In the genomic region with DNA sequence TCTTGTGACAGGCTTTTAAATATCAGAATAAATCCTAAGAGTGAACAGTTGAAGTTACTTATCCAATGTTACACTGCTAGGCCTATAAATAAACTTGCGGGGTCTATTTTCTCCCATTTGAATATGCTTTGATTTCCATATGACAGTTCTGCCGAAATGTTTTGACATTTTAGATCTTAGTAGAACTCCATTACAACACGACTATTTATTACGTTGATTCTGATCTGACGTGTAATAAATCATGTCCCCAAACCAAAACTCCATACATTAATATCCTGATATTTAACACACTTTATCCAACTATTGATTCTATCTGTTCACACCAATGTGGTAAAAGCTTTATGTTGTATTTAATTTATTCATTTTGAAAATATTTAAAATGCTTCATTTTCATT, we compare ENCODE assay signal across 1 cellular context.
TF ChIP-seq lines count a peak whose summit lies in the region.

No MANE protein-coding gene starts in this region.

TF ChIP-seq in K562, 482 proteins besides CTCF, POLR2A, EP300 and RAD21 (continued from another document):
- TF ChIP-seq ZNF263 (CRISPR knock-in tag; IDR thresholded peaks at IDR 0.05; ENCODE audit: borderline replicate concordance) (no peak), ZNF133 (CRISPR knock-in tag; IDR thresholded peaks at IDR 0.05) (no peak), SMARCB1 (IDR thresholded peaks at IDR 0.05; ENCODE audit: insufficient read length, low read depth) (no peak), ZNF79 (CRISPR knock-in tag; IDR thresholded peaks at IDR 0.05; ENCODE audit: low read depth) (no peak), ZNF699 (CRISPR knock-in tag; IDR thresholded peaks at IDR 0.05; ENCODE audit: insufficient replicate concordance) (no peak), TRIM28 (IDR thresholded peaks at IDR 0.05) (no peak), ZNF75A (CRISPR knock-in tag; IDR thresholded peaks at IDR 0.05) (no peak), POU5F1 (IDR thresholded peaks at IDR 0.05; ENCODE audit: borderline replicate concordance, low read depth, low read length, partially characterized antibody) (no peak), RNF2 (IDR thresholded peaks at IDR 0.05) (no peak)
